Comparison of ENCODE assay signal across 9 cellular contexts in the genomic region with DNA sequence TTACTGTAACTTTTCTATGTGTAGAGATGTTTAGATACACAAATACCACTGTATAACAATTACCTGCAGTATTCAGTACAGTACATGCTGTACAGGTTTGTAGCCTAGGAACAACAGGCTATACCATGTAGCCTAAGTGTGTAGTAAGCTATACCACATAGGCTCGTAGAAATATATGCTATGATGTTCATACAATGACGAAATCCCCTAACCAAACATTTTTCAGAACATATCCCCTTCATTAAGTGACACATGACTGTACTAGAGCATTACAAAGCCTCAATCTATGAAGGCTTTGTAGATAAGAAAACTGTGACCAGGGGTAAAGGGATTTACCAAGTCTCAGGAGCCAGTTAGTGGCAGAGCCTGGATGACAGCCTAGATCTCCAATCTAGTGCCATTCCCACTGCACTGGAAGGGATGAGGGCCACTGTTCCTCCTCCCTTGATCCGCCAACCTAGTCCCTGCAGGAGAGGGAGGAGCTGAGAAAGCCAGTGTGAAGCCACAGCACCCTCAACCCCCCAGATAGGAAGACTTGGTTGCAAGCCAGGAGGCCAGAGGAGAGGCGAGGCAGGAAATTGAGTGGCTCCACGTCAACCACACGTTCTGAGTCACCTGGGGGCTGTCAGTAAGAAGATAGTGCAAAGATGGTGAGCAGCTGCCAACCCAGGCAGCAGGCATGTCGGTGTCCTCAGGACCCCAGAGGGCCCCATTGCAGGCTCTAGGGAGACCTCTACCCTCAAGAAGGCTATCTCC.
DNase-seq lines count a peak whose midpoint lies in the region; ATAC-seq, FAIRE-seq and TF ChIP-seq lines count a peak whose summit lies in the region.
"Had no signal": no experiment of that assay in that cellular context is flagged by ENCODE, and none has a peak within 500 bp of the region (broad histone marks: within the 10 kb centered on the region; RNA-seq: fewer than 3 reads in every experiment).

No MANE protein-coding gene starts in this region.

- no peak for TF ChIP-seq EP300 in stomach (IDR thresholded peaks at IDR 0.05)

- H3K4me1 ChIP-seq in stomach = no peaks in the 10 kb centered on the region
- H3K4me1 ChIP-seq: adrenal gland had no signal

- 48 to 59% (median 57%) methylated on average over 5 to 7 of the region's 7 CpGs for WGBS in stomach, 5 donors

- TF ChIP-seq CTCF in NB4 (IDR thresholded peaks at IDR 0.05; ENCODE audit: low read depth, low read length) (no peak), stomach (IDR thresholded peaks at IDR 0.05) (no peak)

- H3K36me3 ChIP-seq in stomach = no peaks in the 10 kb centered on the region
- H3K36me3 ChIP-seq: adrenal gland had no signal

- peak; percentile 33 for FAIRE-seq in islet of Langerhans (lab: Jason Lieb, UNC)

- intact Hi-C loops in stomach (cut with DNase I; ENCODE audit: low total_unique reads) = no loop called here

- H3K9me3 ChIP-seq in stomach = peaks cover 0 to 6% (median 0%) of the 10 kb centered on the region in 4 donors
- H3K9me3 ChIP-seq: adrenal gland had no signal

- no peak overlapping the region for H3K27ac ChIP-seq in stomach
- H3K27ac ChIP-seq: adrenal gland had no signal

- ATAC-seq in HG03025 (IDR thresholded peaks at IDR 0.05; ENCODE audit: low FRiP score, unreplicated experiment) = no peak

- H3K4me3 ChIP-seq in NB4 (ENCODE audit: low read depth, low read length) (no peak overlapping the region), stomach (no peak overlapping the region)
- H3K4me3 ChIP-seq: adrenal gland had no signal

- no peak for TF ChIP-seq POLR2A in NB4 (IDR thresholded peaks at IDR 0.05; ENCODE audit: extremely low read depth, insufficient read length)
- no peak for TF ChIP-seq POLR2A in stomach (IDR thresholded peaks at IDR 0.05)

- peak; percentile 35 for DNase-seq in 8988T
- peak; percentile 78 for DNase-seq in NB4 (ENCODE audit: low read depth)
- peak; percentile 38 for DNase-seq in activated T-cell treated with anti-CD3 and anti-CD28 coated beads for 4 hours
- DNase-seq in stomach = no peak
- DNase-seq in NCI-H446 (lab: John Stamatoyannopoulos, UW) = no peak
- DNase-seq in NCI-H2196 (lab: John Stamatoyannopoulos, UW; ENCODE audit: unreplicated experiment) = no peak
- DNase-seq: adrenal gland had no signal

- no peaks in the 10 kb centered on the region for H3K27me3 ChIP-seq in stomach

Comparison
In these comparisons a context has a peak if more than half of its experiments do, and no peak if none do; other contexts are left out.
1. DNase-seq: peak in 8988T (single experiment), NB4 (single experiment) and activated T-cell treated with anti-CD3 and anti-CD28 coated beads for 4 hours (single experiment); none in stomach (single experiment), NCI-H446 (0 of 2) and NCI-H2196 (single experiment).